Comparison of ENCODE assay signal across 19 cellular contexts in the genomic region with DNA sequence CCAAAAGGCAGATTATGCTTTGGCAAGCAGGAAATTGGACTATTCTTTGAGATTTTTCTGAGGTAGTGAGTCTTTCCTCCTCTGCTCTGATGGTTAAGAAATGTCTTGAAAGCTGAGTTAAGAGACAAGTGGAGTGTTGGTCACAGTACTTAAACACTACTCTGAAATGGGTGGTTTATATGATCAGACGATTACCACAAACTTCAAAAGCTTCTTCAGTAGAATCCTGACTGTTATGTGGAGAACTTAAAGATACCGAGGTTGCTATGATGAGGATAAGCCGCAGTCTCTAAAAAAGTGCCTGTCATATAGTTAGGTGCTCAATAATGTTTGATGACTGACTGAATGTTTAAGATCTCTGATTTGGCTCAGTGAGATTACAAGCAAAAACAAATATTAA. TPM values are rescaled to one million over a fixed set of nuclear protein-coding genes. Genes with fewer than 3 reads are reported as not detected.
DNase-seq lines count a peak whose midpoint lies in the region; ATAC-seq and TF ChIP-seq lines count a peak whose summit lies in the region.
"Had no signal": no experiment of that assay in that cellular context is flagged by ENCODE, and none has a peak within 500 bp of the region (broad histone marks: within the 10 kb centered on the region; RNA-seq: fewer than 3 reads in every experiment).

No MANE protein-coding gene starts in this region.

- no peaks in the 10 kb centered on the region for H3K4me1 ChIP-seq in esophagus muscularis mucosa

- no peak for DNase-seq in activated CD4-positive, CD25-positive, alpha-beta regulatory T cell (lab: John Stamatoyannopoulos, UW)
- no peak for DNase-seq in CD4-positive, alpha-beta T cell
- no peak for DNase-seq in activated CD8-positive, alpha-beta T cell treated with anti-CD3 and anti-CD28 coated beads, Interleukin-2, amount 10 ng/mL, durations not matched to agents 7 days and 5 days
- DNase-seq in esophagus muscularis mucosa (ENCODE audit: extremely low spot score) (peak; percentile 47), NCI-H510A (lab: John Stamatoyannopoulos, UW) (no peak)
- DNase-seq: Karpas-422, NCI-H1436, NCI-H2029, NCI-H345, NCI-H526, PC-3, RPMI8226, SIG-M5 had no signal

- no peak for TF ChIP-seq EP300 in esophagus muscularis mucosa (IDR thresholded peaks at IDR 0.05)

- CTCF ChIA-PET in CD4-positive, alpha-beta T cell (lab: Charles Lee): interaction anchor here (2.0 kb wide), 1 partner anchor 208 kb away, joined by 8 read pairs; a partner anchor contains a TSS
- CTCF ChIA-PET in activated CD8-positive, alpha-beta T cell treated with anti-CD3 and anti-CD28 coated beads, Interleukin-2, amount 10 ng/mL, durations not matched to agents 7 days and 5 days (lab: Charles Lee): interaction anchor here (0.6 to 1.7 kb wide), 4 partner anchors 22 to 208 kb away, joined by 3 to 5 read pairs (median 4); no protein-coding TSS in a partner anchor

- H3K36me3 Mint-ChIP-seq in CD4-positive, alpha-beta T cell (ENCODE audit: low read depth): peaks cover 37% of the 10 kb centered on the region
- H3K36me3 Mint-ChIP-seq in activated CD8-positive, alpha-beta T cell treated with anti-CD3 and anti-CD28 coated beads, Interleukin-2, amount 10 ng/mL, durations not matched to agents 7 days and 5 days (ENCODE audit: low read depth): peaks cover 16% of the 10 kb centered on the region

- no peak overlapping the region for H3K27ac ChIP-seq in CD4-positive, alpha-beta T cell (ENCODE audit: low read depth, low read length)
- no peak overlapping the region for H3K27ac ChIP-seq in esophagus muscularis mucosa (replicated peaks in 1 of 4)
- H3K27ac ChIP-seq: 22Rv1 had no signal

- H3K9me3 Mint-ChIP-seq in CD4-positive, alpha-beta T cell: peaks cover 2% of the 10 kb centered on the region
- peaks cover 2% of the 10 kb centered on the region for H3K9me3 Mint-ChIP-seq in activated CD8-positive, alpha-beta T cell treated with anti-CD3 and anti-CD28 coated beads, Interleukin-2, amount 10 ng/mL, durations not matched to agents 7 days and 5 days (ENCODE audit: insufficient read depth)

- POLR2A ChIA-PET in CD4-positive, alpha-beta T cell (lab: Charles Lee): interaction anchor here (0.8 to 1.6 kb wide), 5 partner anchors 9 to 209 kb away, joined by 3 to 6 read pairs (median 4); a partner anchor contains a TSS
- POLR2A ChIA-PET in activated CD8-positive, alpha-beta T cell treated with anti-CD3 and anti-CD28 coated beads, Interleukin-2, amount 10 ng/mL, durations not matched to agents 7 days and 5 days (lab: Charles Lee): no interaction called here

- peak overlapping the region; percentile 31 for H3K27ac Mint-ChIP-seq in CD4-positive, alpha-beta T cell
- H3K27ac Mint-ChIP-seq in activated CD8-positive, alpha-beta T cell treated with anti-CD3 and anti-CD28 coated beads, Interleukin-2, amount 10 ng/mL, durations not matched to agents 7 days and 5 days: no peak overlapping the region
- H3K27ac Mint-ChIP-seq: B cell had no signal

- H3K36me3 ChIP-seq in esophagus muscularis mucosa: no peaks in the 10 kb centered on the region

- intact Hi-C loops in CD4-positive, alpha-beta T cell (cut with DNase I, micrococcal nuclease): no loop called here
- intact Hi-C loops in esophagus muscularis mucosa (cut with DNase I): loop anchor here (10.0 kb wide), 1 partner anchor 57 kb away; no protein-coding TSS in a partner anchor

- no peaks in the 10 kb centered on the region for H3K27me3 Mint-ChIP-seq in CD4-positive, alpha-beta T cell
- H3K27me3 Mint-ChIP-seq in activated CD8-positive, alpha-beta T cell treated with anti-CD3 and anti-CD28 coated beads, Interleukin-2, amount 10 ng/mL, durations not matched to agents 7 days and 5 days (ENCODE audit: low read depth): no peaks in the 10 kb centered on the region

- peak; percentile 51 to 59 for ATAC-seq in activated CD4-positive, CD25-positive, alpha-beta regulatory T cell treated with anti-CD3 and anti-CD28 coated beads, Interleukin-2, amount 50 U/mL, for 24 hours
- ATAC-seq in CD4-positive, alpha-beta T cell (ENCODE audit: poor library complexity): peak; percentile 78
- peak; percentile 75 for ATAC-seq in activated CD8-positive, alpha-beta T cell treated with anti-CD3 and anti-CD28 coated beads, Interleukin-2, amount 10 ng/mL, durations not matched to agents 7 days and 5 days
- ATAC-seq in GM21825 (IDR thresholded peaks at IDR 0.05; ENCODE audit: unreplicated experiment): no peak
- ATAC-seq in HG02759 (IDR thresholded peaks at IDR 0.05; ENCODE audit: unreplicated experiment): no peak
- ATAC-seq: PC-3 had no signal

- peaks cover 73% of the 10 kb centered on the region for H3K4me1 Mint-ChIP-seq in CD4-positive, alpha-beta T cell (ENCODE audit: low read depth)
- peaks cover 33% of the 10 kb centered on the region for H3K4me1 Mint-ChIP-seq in activated CD8-positive, alpha-beta T cell treated with anti-CD3 and anti-CD28 coated beads, Interleukin-2, amount 10 ng/mL, durations not matched to agents 7 days and 5 days (ENCODE audit: low read depth)
- H3K4me1 Mint-ChIP-seq: B cell had no signal

- no peak overlapping the region for H3K4me3 ChIP-seq in esophagus muscularis mucosa

- peak overlapping the region; percentile 5 for H3K4me3 Mint-ChIP-seq in CD4-positive, alpha-beta T cell
- no peak overlapping the region for H3K4me3 Mint-ChIP-seq in activated CD8-positive, alpha-beta T cell treated with anti-CD3 and anti-CD28 coated beads, Interleukin-2, amount 10 ng/mL, durations not matched to agents 7 days and 5 days
- H3K4me3 Mint-ChIP-seq: B cell had no signal

- H3K9me3 ChIP-seq in CD4-positive, alpha-beta T cell (ENCODE audit: control insufficient read depth, low read length): no peaks in the 10 kb centered on the region
- H3K9me3 ChIP-seq in esophagus muscularis mucosa: no peaks in the 10 kb centered on the region

- H3K27me3 ChIP-seq in CD4-positive, alpha-beta T cell (ENCODE audit: control insufficient read depth, insufficient read depth, low read length): no peaks in the 10 kb centered on the region
- no peaks in the 10 kb centered on the region for H3K27me3 ChIP-seq in esophagus muscularis mucosa

- TF ChIP-seq POLR2A in esophagus muscularis mucosa (IDR thresholded peaks at IDR 0.05; ENCODE audit: low read depth): no peak

- 92% methylated on average over 3 of the region's 3 CpGs for WGBS in esophagus muscularis mucosa

- TF ChIP-seq CTCF in CD4-positive, alpha-beta T cell (IDR thresholded peaks at IDR 0.05): no peak
- no peak for TF ChIP-seq CTCF in esophagus muscularis mucosa (IDR thresholded peaks at IDR 0.05)

RNA-seq across cellular contexts. Expression of a gene that starts 24.3 kb away (rescaled TPM):
- 1 to 10 TPM; 7.2 to 7.4 TPM for total RNA-seq in CD4-positive, alpha-beta T cell
- 1 to 10 TPM; 1.9 to 2.1 TPM for total RNA-seq in activated CD8-positive, alpha-beta T cell treated with anti-CD3 and anti-CD28 coated beads, Interleukin-2, amount 10 ng/mL, durations not matched to agents 7 days and 5 days
- total RNA-seq in esophagus muscularis mucosa: 1 to 10 TPM; 3.6 to 7.8 (median 4.9) TPM
- total RNA-seq: B cell, HT-29 had no signal

Comparison
In these comparisons a context has a peak if more than half of its experiments do, and no peak if none do; other contexts are left out.
1. ATAC-seq: peak in activated CD4-positive, CD25-positive, alpha-beta regulatory T cell treated with anti-CD3 and anti-CD28 coated beads, Interleukin-2, amount 50 U/mL, for 24 hours (2 of 2), CD4-positive, alpha-beta T cell (single experiment) and activated CD8-positive, alpha-beta T cell treated with anti-CD3 and anti-CD28 coated beads, Interleukin-2, amount 10 ng/mL, durations not matched to agents 7 days and 5 days (single experiment); none in GM21825 (single experiment) and HG02759 (single experiment).